ENCODE assay signal across 1 cellular context in the genomic region with DNA sequence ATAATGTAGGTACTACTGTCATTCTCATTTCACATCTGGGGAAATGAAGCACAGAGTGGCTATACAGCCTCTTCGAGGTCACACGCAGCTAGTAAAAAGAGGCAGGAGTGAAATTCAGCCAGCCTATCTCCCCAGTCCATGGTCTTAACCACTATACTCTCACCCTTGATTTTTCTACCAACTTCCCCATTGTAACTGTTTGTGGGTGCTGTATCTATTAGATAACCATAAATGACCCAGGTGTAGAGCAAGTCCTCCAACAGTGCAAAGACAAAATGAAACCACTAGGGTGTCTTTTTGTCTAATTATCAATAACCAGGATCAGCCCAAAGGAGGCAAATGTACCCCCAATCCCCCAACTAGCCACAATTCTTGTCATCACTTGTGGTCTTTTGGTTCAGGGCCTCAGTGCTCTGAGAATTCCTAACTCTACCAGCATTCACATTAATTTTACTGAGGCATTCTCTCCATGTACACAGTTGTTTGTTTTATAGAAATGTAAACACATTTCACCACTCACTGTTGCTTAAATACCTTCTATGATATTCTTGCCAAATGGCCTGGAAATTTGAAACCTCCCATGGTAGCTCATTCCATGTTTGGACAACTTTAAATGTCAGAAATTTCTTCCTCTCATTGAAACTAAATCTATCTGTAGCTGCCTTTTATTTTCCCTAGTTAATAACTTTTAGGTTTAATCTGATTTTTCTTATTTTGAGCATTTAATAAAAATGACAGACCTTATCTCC.
TF ChIP-seq lines count a peak whose summit lies in the region.

No MANE protein-coding gene starts in this region.

TF ChIP-seq in K562, 482 proteins besides CTCF, POLR2A, EP300 and RAD21 (continued from another document and continues in another):
- TF ChIP-seq KDM1A (IDR thresholded peaks at IDR 0.05): 0 out of 4 replicates have a peak, but pooled peaks of 1 of the 2 experiments have one; percentile 10
- TF ChIP-seq ZNF511 (CRISPR knock-in tag; IDR thresholded peaks at IDR 0.05): no peak
- no peak for TF ChIP-seq TCF7 (IDR thresholded peaks at IDR 0.05; ENCODE audit: borderline replicate concordance)
- TF ChIP-seq MTA2 (IDR thresholded peaks at IDR 0.05; ENCODE audit: low read depth): peak; percentile 53; the same call in 1 of the 2 replicates
- TF ChIP-seq RUNX1 (IDR thresholded peaks at IDR 0.05; ENCODE audit: low read depth): no peak
- TF ChIP-seq JUNB (CRISPR knock-in tag; conservative IDR thresholded peaks at IDR 0.05): no peak
- TF ChIP-seq SIRT6 (IDR thresholded peaks at IDR 0.05; ENCODE audit: low read depth, low read length): no peak
- TF ChIP-seq ZNF444 (CRISPR knock-in tag; IDR thresholded peaks at IDR 0.05): no peak
- no peak for TF ChIP-seq GTF2B (IDR thresholded peaks at IDR 0.05; ENCODE audit: extremely low read depth, insufficient read length)
- TF ChIP-seq, protein P1, sequence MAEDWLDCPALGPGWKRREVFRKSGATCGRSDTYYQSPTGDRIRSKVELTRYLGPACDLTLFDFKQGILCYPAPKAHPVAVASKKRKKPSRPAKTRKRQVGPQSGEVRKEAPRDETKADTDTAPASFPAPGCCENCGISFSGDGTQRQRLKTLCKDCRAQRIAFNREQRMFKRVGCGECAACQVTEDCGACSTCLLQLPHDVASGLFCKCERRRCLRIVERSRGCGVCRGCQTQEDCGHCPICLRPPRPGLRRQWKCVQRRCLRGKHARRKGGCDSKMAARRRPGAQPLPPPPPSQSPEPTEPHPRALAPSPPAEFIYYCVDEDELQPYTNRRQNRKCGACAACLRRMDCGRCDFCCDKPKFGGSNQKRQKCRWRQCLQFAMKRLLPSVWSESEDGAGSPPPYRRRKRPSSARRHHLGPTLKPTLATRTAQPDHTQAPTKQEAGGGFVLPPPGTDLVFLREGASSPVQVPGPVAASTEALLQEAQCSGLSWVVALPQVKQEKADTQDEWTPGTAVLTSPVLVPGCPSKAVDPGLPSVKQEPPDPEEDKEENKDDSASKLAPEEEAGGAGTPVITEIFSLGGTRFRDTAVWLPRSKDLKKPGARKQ (CRISPR knock-in tag; IDR thresholded peaks at IDR 0.05): no peak
- peak; percentile 81 for TF ChIP-seq TCF3 (CRISPR knock-in tag; IDR thresholded peaks at IDR 0.05)
- no peak for TF ChIP-seq EHMT2 (IDR thresholded peaks at IDR 0.05)
- TF ChIP-seq PTRF (tag; IDR thresholded peaks at IDR 0.05): no peak
- no peak for TF ChIP-seq CCNT2 (IDR thresholded peaks at IDR 0.05; ENCODE audit: borderline replicate concordance, extremely low read depth, insufficient read length, low read depth, low read length)
- no peak for TF ChIP-seq FUS (optimal IDR thresholded peaks at IDR 0.05; ENCODE audit: low read depth, low read length)
- TF ChIP-seq, protein P2, sequence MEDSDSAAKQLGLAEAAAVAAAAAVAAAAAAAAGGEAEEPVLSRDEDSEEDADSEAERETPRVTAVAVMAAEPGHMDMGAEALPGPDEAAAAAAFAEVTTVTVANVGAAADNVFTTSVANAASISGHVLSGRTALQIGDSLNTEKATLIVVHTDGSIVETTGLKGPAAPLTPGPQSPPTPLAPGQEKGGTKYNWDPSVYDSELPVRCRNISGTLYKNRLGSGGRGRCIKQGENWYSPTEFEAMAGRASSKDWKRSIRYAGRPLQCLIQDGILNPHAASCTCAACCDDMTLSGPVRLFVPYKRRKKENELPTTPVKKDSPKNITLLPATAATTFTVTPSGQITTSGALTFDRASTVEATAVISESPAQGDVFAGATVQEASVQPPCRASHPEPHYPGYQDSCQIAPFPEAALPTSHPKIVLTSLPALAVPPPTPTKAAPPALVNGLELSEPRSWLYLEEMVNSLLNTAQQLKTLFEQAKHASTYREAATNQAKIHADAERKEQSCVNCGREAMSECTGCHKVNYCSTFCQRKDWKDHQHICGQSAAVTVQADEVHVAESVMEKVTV (CRISPR knock-in tag; IDR thresholded peaks at IDR 0.05): no peak
- TF ChIP-seq HMG20B (CRISPR knock-in tag; IDR thresholded peaks at IDR 0.05): no peak
- TF ChIP-seq ELF4 (CRISPR knock-in tag; IDR thresholded peaks at IDR 0.05): no peak
- TF ChIP-seq, protein P3, sequence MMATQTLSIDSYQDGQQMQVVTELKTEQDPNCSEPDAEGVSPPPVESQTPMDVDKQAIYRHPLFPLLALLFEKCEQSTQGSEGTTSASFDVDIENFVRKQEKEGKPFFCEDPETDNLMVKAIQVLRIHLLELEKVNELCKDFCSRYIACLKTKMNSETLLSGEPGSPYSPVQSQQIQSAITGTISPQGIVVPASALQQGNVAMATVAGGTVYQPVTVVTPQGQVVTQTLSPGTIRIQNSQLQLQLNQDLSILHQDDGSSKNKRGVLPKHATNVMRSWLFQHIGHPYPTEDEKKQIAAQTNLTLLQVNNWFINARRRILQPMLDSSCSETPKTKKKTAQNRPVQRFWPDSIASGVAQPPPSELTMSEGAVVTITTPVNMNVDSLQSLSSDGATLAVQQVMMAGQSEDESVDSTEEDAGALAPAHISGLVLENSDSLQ (IDR thresholded peaks at IDR 0.05): no peak
- TF ChIP-seq, protein P4, sequence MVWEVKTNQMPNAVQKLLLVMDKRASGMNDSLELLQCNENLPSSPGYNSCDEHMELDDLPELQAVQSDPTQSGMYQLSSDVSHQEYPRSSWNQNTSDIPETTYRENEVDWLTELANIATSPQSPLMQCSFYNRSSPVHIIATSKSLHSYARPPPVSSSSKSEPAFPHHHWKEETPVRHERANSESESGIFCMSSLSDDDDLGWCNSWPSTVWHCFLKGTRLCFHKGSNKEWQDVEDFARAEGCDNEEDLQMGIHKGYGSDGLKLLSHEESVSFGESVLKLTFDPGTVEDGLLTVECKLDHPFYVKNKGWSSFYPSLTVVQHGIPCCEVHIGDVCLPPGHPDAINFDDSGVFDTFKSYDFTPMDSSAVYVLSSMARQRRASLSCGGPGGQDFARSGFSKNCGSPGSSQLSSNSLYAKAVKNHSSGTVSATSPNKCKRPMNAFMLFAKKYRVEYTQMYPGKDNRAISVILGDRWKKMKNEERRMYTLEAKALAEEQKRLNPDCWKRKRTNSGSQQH (CRISPR knock-in tag; IDR thresholded peaks at IDR 0.05): no peak
- TF ChIP-seq NR2C1 (IDR thresholded peaks at IDR 0.05): no peak
- TF ChIP-seq NR2C1 (tag; IDR thresholded peaks at IDR 0.05): no peak
- TF ChIP-seq CBFB (CRISPR knock-in tag; IDR thresholded peaks at IDR 0.05): no peak
- TF ChIP-seq, protein P5, sequence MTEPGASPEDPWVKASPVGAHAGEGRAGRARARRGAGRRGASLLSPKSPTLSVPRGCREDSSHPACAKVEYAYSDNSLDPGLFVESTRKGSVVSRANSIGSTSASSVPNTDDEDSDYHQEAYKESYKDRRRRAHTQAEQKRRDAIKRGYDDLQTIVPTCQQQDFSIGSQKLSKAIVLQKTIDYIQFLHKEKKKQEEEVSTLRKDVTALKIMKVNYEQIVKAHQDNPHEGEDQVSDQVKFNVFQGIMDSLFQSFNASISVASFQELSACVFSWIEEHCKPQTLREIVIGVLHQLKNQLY (CRISPR knock-in tag; conservative IDR thresholded peaks at IDR 0.05): no peak
- no peak for TF ChIP-seq FIP1L1 (IDR thresholded peaks at IDR 0.05; ENCODE audit: low read depth, low read length, poor library complexity, severe bottlenecking)
- TF ChIP-seq TOE1 (IDR thresholded peaks at IDR 0.05; ENCODE audit: borderline replicate concordance): no peak
- no peak for TF ChIP-seq TOE1 (CRISPR knock-in tag; IDR thresholded peaks at IDR 0.05; ENCODE audit: borderline replicate concordance, low read depth)
- no peak for TF ChIP-seq ZNF354B (CRISPR knock-in tag; IDR thresholded peaks at IDR 0.05)
- no peak for TF ChIP-seq ZBTB11 (CRISPR knock-in tag; IDR thresholded peaks at IDR 0.05)
- no peak for TF ChIP-seq STAT5A (IDR thresholded peaks at IDR 0.05; ENCODE audit: borderline replicate concordance, low read length)
- no peak for TF ChIP-seq BRF1 (IDR thresholded peaks at IDR 0.05; ENCODE audit: borderline replicate concordance, extremely low read depth, insufficient read length)
- peak; percentile 62 for TF ChIP-seq TAL1 (IDR thresholded peaks at IDR 0.05)
- no peak for TF ChIP-seq FOXK2 (conservative IDR thresholded peaks at IDR 0.05 in 1 of 2, IDR thresholded peaks at IDR 0.05 in 1 of 2; ENCODE audit: low read depth in 2 of 2)
- TF ChIP-seq SMARCE1 (IDR thresholded peaks at IDR 0.05): no peak; the same call in 1 of the 2 replicates
- TF ChIP-seq NFE2 (IDR thresholded peaks at IDR 0.05; ENCODE audit: low read depth): no peak
- TF ChIP-seq, protein P6, sequence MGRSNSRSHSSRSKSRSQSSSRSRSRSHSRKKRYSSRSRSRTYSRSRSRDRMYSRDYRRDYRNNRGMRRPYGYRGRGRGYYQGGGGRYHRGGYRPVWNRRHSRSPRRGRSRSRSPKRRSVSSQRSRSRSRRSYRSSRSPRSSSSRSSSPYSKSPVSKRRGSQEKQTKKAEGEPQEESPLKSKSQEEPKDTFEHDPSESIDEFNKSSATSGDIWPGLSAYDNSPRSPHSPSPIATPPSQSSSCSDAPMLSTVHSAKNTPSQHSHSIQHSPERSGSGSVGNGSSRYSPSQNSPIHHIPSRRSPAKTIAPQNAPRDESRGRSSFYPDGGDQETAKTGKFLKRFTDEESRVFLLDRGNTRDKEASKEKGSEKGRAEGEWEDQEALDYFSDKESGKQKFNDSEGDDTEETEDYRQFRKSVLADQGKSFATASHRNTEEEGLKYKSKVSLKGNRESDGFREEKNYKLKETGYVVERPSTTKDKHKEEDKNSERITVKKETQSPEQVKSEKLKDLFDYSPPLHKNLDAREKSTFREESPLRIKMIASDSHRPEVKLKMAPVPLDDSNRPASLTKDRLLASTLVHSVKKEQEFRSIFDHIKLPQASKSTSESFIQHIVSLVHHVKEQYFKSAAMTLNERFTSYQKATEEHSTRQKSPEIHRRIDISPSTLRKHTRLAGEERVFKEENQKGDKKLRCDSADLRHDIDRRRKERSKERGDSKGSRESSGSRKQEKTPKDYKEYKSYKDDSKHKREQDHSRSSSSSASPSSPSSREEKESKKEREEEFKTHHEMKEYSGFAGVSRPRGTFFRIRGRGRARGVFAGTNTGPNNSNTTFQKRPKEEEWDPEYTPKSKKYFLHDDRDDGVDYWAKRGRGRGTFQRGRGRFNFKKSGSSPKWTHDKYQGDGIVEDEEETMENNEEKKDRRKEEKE (IDR thresholded peaks at IDR 0.05; ENCODE audit: borderline replicate concordance in 1 of 2, control insufficient read depth in 1 of 2, low read depth in 2 of 2, low read length in 1 of 2): no peak
- TF ChIP-seq E2F6 (IDR thresholded peaks at IDR 0.05; ENCODE audit: borderline replicate concordance in 1 of 2, extremely low read depth in 1 of 2, insufficient read depth in 1 of 2, insufficient read length in 1 of 2, low read depth in 1 of 2, low read length in 1 of 2, poor library complexity in 1 of 2, severe bottlenecking in 1 of 2): no peak
- TF ChIP-seq PML (IDR thresholded peaks at IDR 0.05; ENCODE audit: low read length): peak; percentile 63
- TF ChIP-seq TCF15 (CRISPR knock-in tag; IDR thresholded peaks at IDR 0.05): no peak
- TF ChIP-seq KDM2B (CRISPR knock-in tag; IDR thresholded peaks at IDR 0.05): no peak
- TF ChIP-seq MXI1 (IDR thresholded peaks at IDR 0.05; ENCODE audit: low read depth, low read length): no peak
- no peak for TF ChIP-seq GABPA (tag; conservative IDR thresholded peaks at IDR 0.05; ENCODE audit: low read depth)
- TF ChIP-seq SOX6 (IDR thresholded peaks at IDR 0.05): peak; percentile 38; the same call in 1 of the 2 replicates
- TF ChIP-seq CEBPB (tag; IDR thresholded peaks at IDR 0.05): no peak
- TF ChIP-seq EWSR1 (IDR thresholded peaks at IDR 0.05; ENCODE audit: borderline replicate concordance, low read depth, partially characterized antibody): no peak
- TF ChIP-seq NFIC (IDR thresholded peaks at IDR 0.05): peak; percentile 40
- TF ChIP-seq KLF16 (IDR thresholded peaks at IDR 0.05): peak; percentile 62
